11 cellular contexts compared by ENCODE assay signal in the genomic region with DNA sequence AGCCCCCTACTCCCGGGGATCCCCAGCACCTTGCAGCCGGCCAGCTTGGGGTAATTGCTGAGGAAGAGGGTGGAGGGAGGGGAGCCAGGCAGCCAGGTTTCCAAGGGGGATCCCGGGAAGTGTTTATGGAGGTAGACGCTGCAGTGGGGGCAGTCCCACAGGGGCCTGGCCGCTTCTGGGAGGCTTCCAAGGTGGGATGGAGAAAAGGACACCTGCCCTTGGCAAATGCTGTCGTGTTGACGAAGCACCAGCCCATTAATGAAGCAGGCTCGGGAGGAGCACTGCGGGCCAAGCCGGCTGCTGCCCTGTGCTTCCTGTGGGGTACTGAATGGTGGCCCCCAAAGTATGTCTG.
DNase-seq lines count a peak whose midpoint lies in the region; ATAC-seq and TF ChIP-seq lines count a peak whose summit lies in the region.
"Had no signal": no experiment of that assay in that cellular context is flagged by ENCODE, and none has a peak within 500 bp of the region (broad histone marks: within the 10 kb centered on the region; RNA-seq: fewer than 3 reads in every experiment).

No MANE protein-coding gene starts in this region.

- DNase-seq in GM23338 (ENCODE audit: low spot score) (no peak), PC-3 (no peak), esophagus squamous epithelium (lab: John Stamatoyannopoulos, UW) (no peak), smooth muscle cell (lab: John Stamatoyannopoulos, UW; ENCODE audit: unreplicated experiment) (no peak), left lobe of liver (ENCODE audit: low spot score) (no peak)
- no peak for DNase-seq in stimulated activated CD4-positive, alpha-beta T cell treated with anti-CD3 and anti-CD28 coated beads, Interleukin-4, amount 100 ng/mL, for 24 hours
- DNase-seq: activated B cell treated with CpG ODN at 0.5 μM for 24 hours had no signal

- H4K20me1 ChIP-seq in GM23338 (replicated peaks; ENCODE audit: insufficient read depth) (no peaks in the 10 kb centered on the region), PC-3 (ENCODE audit: low read length) (no peaks in the 10 kb centered on the region), smooth muscle cell (ENCODE audit: low read depth) (no peaks in the 10 kb centered on the region)

- no peaks in the 10 kb centered on the region for H3K9me3 ChIP-seq in PC-3 (ENCODE audit: low read length)
- no peaks in the 10 kb centered on the region for H3K9me3 ChIP-seq in esophagus squamous epithelium
- no peaks in the 10 kb centered on the region for H3K9me3 ChIP-seq in smooth muscle cell (replicated peaks; ENCODE audit: low read depth)

- peak overlapping the region; percentile 32; the same call in 1 of the 2 replicates for H3K4me3 ChIP-seq in GM23338
- no peak overlapping the region for H3K4me3 ChIP-seq in PC-3 (ENCODE audit: low read length)
- peak overlapping the region; percentile 13 to 56 (median 34) for H3K4me3 ChIP-seq in esophagus squamous epithelium
- no peak overlapping the region for H3K4me3 ChIP-seq in smooth muscle cell

- H3K36me3 ChIP-seq in GM23338 (ENCODE audit: insufficient read depth) (no peaks in the 10 kb centered on the region), PC-3 (ENCODE audit: low read depth, low read length) (no peaks in the 10 kb centered on the region), esophagus squamous epithelium (no peaks in the 10 kb centered on the region), smooth muscle cell (ENCODE audit: low read depth) (no peaks in the 10 kb centered on the region)

- H2AFZ ChIP-seq in GM23338: peak overlapping the region; percentile 94
- peak overlapping the region; percentile 97 for H2AFZ ChIP-seq in PC-3 (ENCODE audit: low read length)
- no peak overlapping the region for H2AFZ ChIP-seq in smooth muscle cell (ENCODE audit: low read depth)

- no peaks in the 10 kb centered on the region for H3F3A ChIP-seq in GM23338 (replicated peaks; ENCODE audit: low read depth)
- no peaks in the 10 kb centered on the region for H3F3A ChIP-seq in PC-3 (ENCODE audit: low read length, unreplicated experiment)
- no peaks in the 10 kb centered on the region for H3F3A ChIP-seq in smooth muscle cell (ENCODE audit: low read depth)

- BruUV-seq in PC-3 (replicated peaks; lab: Mats Ljungman, UMichigan): no TSS peak

- H3K9me2 ChIP-seq in GM23338 (ENCODE audit: insufficient read depth) (no peaks in the 10 kb centered on the region; the same call in 1 of the 2 replicates), PC-3 (replicated peaks; ENCODE audit: low read length) (no peaks in the 10 kb centered on the region)

- TF ChIP-seq CTCF in GM23338 (conservative IDR thresholded peaks at IDR 0.05; ENCODE audit: low read depth in 2 of 2) (no peak), PC-3 (conservative IDR thresholded peaks at IDR 0.05; ENCODE audit: low read depth, low read length) (no peak), esophagus squamous epithelium (IDR thresholded peaks at IDR 0.05) (no peak), smooth muscle cell (IDR thresholded peaks at IDR 0.05; ENCODE audit: borderline replicate concordance, insufficient read depth, poor library complexity, severe bottlenecking) (no peak)

- H3K4me3 Mint-ChIP-seq in GM23338: no peak overlapping the region

- POLR2A ChIA-PET in PC-3 (lab: Charles Lee; ENCODE audit: unreplicated experiment): no interaction called here

- H3K27ac ChIP-seq in GM23338 (ENCODE audit: low read depth): no peak overlapping the region
- H3K27ac ChIP-seq in PC-3 (ENCODE audit: low read length): peak overlapping the region; percentile 55; the same call in 1 of the 2 replicates
- peak overlapping the region; percentile 82 to 92 (median 87) for H3K27ac ChIP-seq in esophagus squamous epithelium
- no peak overlapping the region for H3K27ac ChIP-seq in smooth muscle cell (ENCODE audit: low read depth)
- H3K27ac ChIP-seq: C4-2B had no signal

- no peaks in the 10 kb centered on the region for H3K79me2 ChIP-seq in GM23338 (replicated peaks; ENCODE audit: insufficient read depth)
- H3K79me2 ChIP-seq in PC-3 (ENCODE audit: low read length): no peaks in the 10 kb centered on the region
- no peaks in the 10 kb centered on the region for H3K79me2 ChIP-seq in smooth muscle cell (ENCODE audit: low read depth)

- H3K4me1 ChIP-seq in GM23338 (ENCODE audit: insufficient read depth): peaks cover 15% of the 10 kb centered on the region
- H3K4me1 ChIP-seq in PC-3 (ENCODE audit: insufficient read depth, low read length): peaks cover 17% of the 10 kb centered on the region
- peaks cover 35 to 81% (median 35%) of the 10 kb centered on the region in 3 donors for H3K4me1 ChIP-seq in esophagus squamous epithelium
- peaks cover 7% of the 10 kb centered on the region for H3K4me1 ChIP-seq in smooth muscle cell (ENCODE audit: low read depth)

- H3K27me3 Mint-ChIP-seq in GM23338 (ENCODE audit: insufficient read depth, low read depth, poor library complexity): peaks cover 22% of the 10 kb centered on the region

- H3K9ac ChIP-seq in PC-3 (ENCODE audit: low read length) (0 out of 2 replicates have a peak overlapping the region, but pooled peaks have one; percentile 58), smooth muscle cell (ENCODE audit: low read depth) (no peak overlapping the region)

- TF ChIP-seq POLR2A in esophagus squamous epithelium (IDR thresholded peaks at IDR 0.05): no peak

- H3K4me2 ChIP-seq in GM23338 (no peak overlapping the region), PC-3 (ENCODE audit: low read length) (peak overlapping the region; percentile 96), smooth muscle cell (peak overlapping the region; percentile 83)

- intact Hi-C loops in PC-3 (cut with micrococcal nuclease): no loop called here
- intact Hi-C loops in esophagus squamous epithelium (cut with DNase I): no loop called here

- no peak overlapping the region for H3K27ac Mint-ChIP-seq in GM23338
- H3K27ac Mint-ChIP-seq: activated B cell treated with CpG ODN at 0.5 μM for 24 hours; activated naive CD4-positive, alpha-beta T cell treated with anti-CD3 and anti-CD28 coated beads, Interleukin-2, amount 50 U/mL, for 72 hours had no signal

- H3K27me3 ChIP-seq in GM23338 (ENCODE audit: insufficient read depth): peaks cover 21% of the 10 kb centered on the region
- no peaks in the 10 kb centered on the region for H3K27me3 ChIP-seq in PC-3 (ENCODE audit: low read length)
- H3K27me3 ChIP-seq in esophagus squamous epithelium: peaks cover 0 to 10% (median 2%) of the 10 kb centered on the region in 4 donors
- peaks cover 21% of the 10 kb centered on the region for H3K27me3 ChIP-seq in smooth muscle cell (ENCODE audit: low read depth)

- 47 to 67% methylated on average over 7 of the region's 10 CpGs for WGBS in esophagus squamous epithelium, 2 donors
- 90% methylated on average over 10 of the region's 10 CpGs for WGBS in smooth muscle cell (ENCODE audit: low lambda C conversion rate)

- no peak for ATAC-seq in GM23338
- no peak for ATAC-seq in PC-3
- ATAC-seq in HG03342 (IDR thresholded peaks at IDR 0.05; ENCODE audit: unreplicated experiment): no peak
- ATAC-seq in GM18861 (IDR thresholded peaks at IDR 0.05; ENCODE audit: unreplicated experiment): no peak
- ATAC-seq in left lobe of liver: no peak
- ATAC-seq: activated naive CD4-positive, alpha-beta T cell treated with anti-CD3 and anti-CD28 coated beads, Interleukin-2, amount 50 U/mL, for 72 hours had no signal

- H3K36me3 Mint-ChIP-seq in GM23338 (ENCODE audit: low read depth): no peaks in the 10 kb centered on the region
- H3K36me3 Mint-ChIP-seq: activated naive CD4-positive, alpha-beta T cell treated with anti-CD3 and anti-CD28 coated beads, Interleukin-2, amount 50 U/mL, for 72 hours had no signal

- peaks cover 4% of the 10 kb centered on the region; the same call in 1 of the 3 replicates for H3K9me3 Mint-ChIP-seq in GM23338

- H3K4me1 Mint-ChIP-seq in GM23338: peaks cover 25% of the 10 kb centered on the region

- CTCF ChIA-PET in PC-3 (lab: Charles Lee): no interaction called here

TF ChIP-seq in GM23338, 12 proteins besides CTCF, POLR2A, EP300 and RAD21:
- no peak for TF ChIP-seq ZNF331 (CRISPR knock-in tag; IDR thresholded peaks at IDR 0.05; ENCODE audit: low read depth)
- TF ChIP-seq EZH2phosphoT487 (IDR thresholded peaks at IDR 0.05; ENCODE audit: unreplicated experiment): no peak
TF ChIP-seq in GM23338: peak in this region for 0.

Comparison
In these comparisons a context has a peak if more than half of its experiments do, and no peak if none do; other contexts are left out.
1. H3K27ac ChIP-seq: peak in PC-3 (single experiment) and esophagus squamous epithelium (4 of 4); none in GM23338 (single experiment) and smooth muscle cell (single experiment).
2. H3K4me3 ChIP-seq: peak in GM23338 (single experiment) and esophagus squamous epithelium (4 of 4); none in PC-3 (single experiment) and smooth muscle cell (single experiment).